1 cellular context compared by ENCODE assay signal in the genomic region with DNA sequence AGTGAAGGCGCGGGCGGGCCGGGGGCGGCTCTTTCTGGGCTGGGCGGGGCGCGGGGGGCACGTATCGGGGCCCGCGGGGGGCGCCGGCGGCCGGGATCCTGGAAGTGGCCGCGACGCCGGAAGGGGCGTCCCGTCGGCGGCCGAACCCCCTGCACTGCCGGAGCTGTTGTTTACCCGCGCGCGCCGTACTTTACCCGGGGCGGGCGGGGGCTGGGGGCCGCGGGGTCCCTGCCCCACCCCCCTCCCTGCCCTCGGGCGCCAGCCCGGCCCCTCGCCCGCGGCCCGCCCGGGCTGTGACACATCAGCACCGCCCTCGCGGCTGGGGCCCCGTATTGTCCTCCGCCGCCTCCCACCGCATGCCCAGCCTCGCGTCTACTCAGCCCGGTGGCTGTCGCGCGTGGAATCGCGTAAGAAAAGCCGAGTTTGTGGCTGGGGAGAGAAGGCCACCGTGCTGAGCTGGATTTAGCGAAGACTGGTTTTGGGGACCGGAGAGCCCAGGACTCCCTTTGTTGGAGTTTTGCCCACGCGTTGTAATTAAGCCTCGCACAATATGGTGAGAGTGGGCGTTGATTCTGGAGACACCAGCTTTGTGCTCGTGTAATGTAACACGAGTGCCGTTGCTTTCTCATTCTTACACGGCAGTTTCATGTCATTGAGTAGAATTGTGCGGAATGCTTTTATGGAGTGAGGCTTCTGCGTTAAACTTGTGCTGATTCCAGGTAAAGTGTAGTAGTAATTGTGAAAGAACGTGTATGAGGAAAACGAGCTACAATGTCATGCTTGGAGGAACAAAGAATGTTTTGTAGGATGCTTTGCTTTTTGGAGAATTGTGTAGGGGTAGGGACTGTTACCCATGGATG.
TF ChIP-seq lines count a peak whose summit lies in the region.

No MANE protein-coding gene starts in this region.

TF ChIP-seq in HepG2, 621 proteins besides CTCF, POLR2A, EP300 and RAD21 (continued from another document):
- TF ChIP-seq, protein P1, sequence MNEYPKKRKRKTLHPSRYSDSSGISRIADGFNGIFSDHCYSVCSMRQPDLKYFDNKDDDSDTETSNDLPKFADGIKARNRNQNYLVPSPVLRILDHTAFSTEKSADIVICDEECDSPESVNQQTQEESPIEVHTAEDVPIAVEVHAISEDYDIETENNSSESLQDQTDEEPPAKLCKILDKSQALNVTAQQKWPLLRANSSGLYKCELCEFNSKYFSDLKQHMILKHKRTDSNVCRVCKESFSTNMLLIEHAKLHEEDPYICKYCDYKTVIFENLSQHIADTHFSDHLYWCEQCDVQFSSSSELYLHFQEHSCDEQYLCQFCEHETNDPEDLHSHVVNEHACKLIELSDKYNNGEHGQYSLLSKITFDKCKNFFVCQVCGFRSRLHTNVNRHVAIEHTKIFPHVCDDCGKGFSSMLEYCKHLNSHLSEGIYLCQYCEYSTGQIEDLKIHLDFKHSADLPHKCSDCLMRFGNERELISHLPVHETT (CRISPR knock-in tag; conservative IDR thresholded peaks at IDR 0.05): peak; percentile 73; the same call in 1 of the 2 replicates
- TF ChIP-seq ATF7 (IDR thresholded peaks at IDR 0.05): no peak
- peak; percentile 40; the same call in 1 of the 2 replicates for TF ChIP-seq ATF7 (CRISPR knock-in tag; IDR thresholded peaks at IDR 0.05)
- peak; percentile 35 for TF ChIP-seq ZFY (CRISPR knock-in tag; IDR thresholded peaks at IDR 0.05)
- TF ChIP-seq EZH2 (conservative IDR thresholded peaks at IDR 0.05; ENCODE audit: low read depth, low read length): no peak
- no peak for TF ChIP-seq SPEN (CRISPR knock-in tag; IDR thresholded peaks at IDR 0.05; ENCODE audit: low read depth)
- TF ChIP-seq ZNF24 (IDR thresholded peaks at IDR 0.05): no peak
- TF ChIP-seq ZFP62 (CRISPR knock-in tag; IDR thresholded peaks at IDR 0.05): no peak
- TF ChIP-seq SP4 (CRISPR knock-in tag; IDR thresholded peaks at IDR 0.05): no peak; the same call in 1 of the 2 replicates
- TF ChIP-seq KDM5B (CRISPR knock-in tag; IDR thresholded peaks at IDR 0.05; ENCODE audit: borderline replicate concordance): no peak; the same call in 1 of the 2 replicates
- TF ChIP-seq ZKSCAN5 (CRISPR knock-in tag; IDR thresholded peaks at IDR 0.05): no peak
- TF ChIP-seq ZNF510 (CRISPR knock-in tag; IDR thresholded peaks at IDR 0.05; ENCODE audit: low read depth): no peak
- TF ChIP-seq, protein P2, sequence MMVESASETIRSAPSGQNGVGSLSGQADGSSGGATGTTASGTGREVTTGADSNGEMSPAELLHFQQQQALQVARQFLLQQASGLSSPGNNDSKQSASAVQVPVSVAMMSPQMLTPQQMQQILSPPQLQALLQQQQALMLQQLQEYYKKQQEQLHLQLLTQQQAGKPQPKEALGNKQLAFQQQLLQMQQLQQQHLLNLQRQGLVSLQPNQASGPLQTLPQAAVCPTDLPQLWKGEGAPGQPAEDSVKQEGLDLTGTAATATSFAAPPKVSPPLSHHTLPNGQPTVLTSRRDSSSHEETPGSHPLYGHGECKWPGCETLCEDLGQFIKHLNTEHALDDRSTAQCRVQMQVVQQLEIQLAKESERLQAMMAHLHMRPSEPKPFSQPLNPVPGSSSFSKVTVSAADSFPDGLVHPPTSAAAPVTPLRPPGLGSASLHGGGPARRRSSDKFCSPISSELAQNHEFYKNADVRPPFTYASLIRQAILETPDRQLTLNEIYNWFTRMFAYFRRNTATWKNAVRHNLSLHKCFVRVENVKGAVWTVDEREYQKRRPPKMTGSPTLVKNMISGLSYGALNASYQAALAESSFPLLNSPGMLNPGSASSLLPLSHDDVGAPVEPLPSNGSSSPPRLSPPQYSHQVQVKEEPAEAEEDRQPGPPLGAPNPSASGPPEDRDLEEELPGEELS (CRISPR knock-in tag; IDR thresholded peaks at IDR 0.05): peak; percentile 67
- no peak for TF ChIP-seq ZNF547 (CRISPR knock-in tag; IDR thresholded peaks at IDR 0.05)
- TF ChIP-seq NFIB (CRISPR knock-in tag; IDR thresholded peaks at IDR 0.05; ENCODE audit: borderline replicate concordance): no peak
- TF ChIP-seq TBP (CRISPR knock-in tag; IDR thresholded peaks at IDR 0.05): no peak
